In the genomic region with DNA sequence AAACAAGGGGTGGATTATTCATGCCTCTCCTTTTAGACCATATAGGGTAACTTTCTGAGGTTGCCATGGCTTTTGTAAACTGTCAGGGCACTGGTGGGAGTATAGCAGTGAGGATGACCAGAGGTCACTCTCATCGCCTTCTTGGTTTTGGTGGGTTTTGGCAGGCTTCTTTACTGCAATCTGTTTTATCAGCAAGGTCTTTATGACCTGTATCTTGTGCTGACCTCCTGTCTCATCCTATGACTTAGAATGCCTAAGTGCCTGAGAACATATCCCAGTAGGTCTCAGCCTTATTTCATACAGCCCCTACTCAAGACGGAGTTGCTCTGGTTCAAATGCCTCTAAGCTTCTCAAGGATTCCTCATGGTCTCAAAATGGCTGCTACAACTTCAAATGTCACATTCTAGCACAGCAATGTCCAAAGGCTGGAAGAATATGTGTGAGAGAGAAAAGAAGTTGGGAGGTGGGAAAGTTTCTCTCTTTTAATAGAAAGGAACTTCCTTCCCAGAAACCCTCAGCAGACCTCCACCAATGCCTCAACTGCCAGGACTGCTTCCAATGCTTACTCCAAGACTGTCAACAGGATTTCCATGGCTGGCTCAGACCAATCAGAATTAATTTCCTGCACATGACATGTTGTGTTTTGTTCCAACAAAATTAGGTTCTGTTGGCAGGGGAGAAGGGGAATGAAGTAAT, we compare ENCODE assay signal across 1 cellular context.
TF ChIP-seq lines count a peak whose summit lies in the region.

No MANE protein-coding gene starts in this region.

TF ChIP-seq in K562, 482 proteins besides CTCF, POLR2A, EP300 and RAD21 (continued from another document and continues in another):
- TF ChIP-seq, protein P1, sequence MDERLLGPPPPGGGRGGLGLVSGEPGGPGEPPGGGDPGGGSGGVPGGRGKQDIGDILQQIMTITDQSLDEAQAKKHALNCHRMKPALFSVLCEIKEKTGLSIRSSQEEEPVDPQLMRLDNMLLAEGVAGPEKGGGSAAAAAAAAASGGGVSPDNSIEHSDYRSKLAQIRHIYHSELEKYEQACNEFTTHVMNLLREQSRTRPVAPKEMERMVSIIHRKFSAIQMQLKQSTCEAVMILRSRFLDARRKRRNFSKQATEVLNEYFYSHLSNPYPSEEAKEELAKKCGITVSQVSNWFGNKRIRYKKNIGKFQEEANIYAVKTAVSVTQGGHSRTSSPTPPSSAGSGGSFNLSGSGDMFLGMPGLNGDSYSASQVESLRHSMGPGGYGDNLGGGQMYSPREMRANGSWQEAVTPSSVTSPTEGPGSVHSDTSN (CRISPR knock-in tag; IDR thresholded peaks at IDR 0.05; ENCODE audit: low read depth): no peak
- TF ChIP-seq, protein P1 (tag; conservative IDR thresholded peaks at IDR 0.05; ENCODE audit: low read depth): no peak
- peak; percentile 35; the same call in 1 of the 2 replicates for TF ChIP-seq CBFA2T2 (conservative IDR thresholded peaks at IDR 0.05)
- TF ChIP-seq ADNP (tag; IDR thresholded peaks at IDR 0.05): no peak
- TF ChIP-seq ZNF785 (CRISPR knock-in tag; IDR thresholded peaks at IDR 0.05): no peak
- no peak for TF ChIP-seq EWSR1 (IDR thresholded peaks at IDR 0.05; ENCODE audit: borderline replicate concordance, low read depth, partially characterized antibody)
- TF ChIP-seq, protein P2, sequence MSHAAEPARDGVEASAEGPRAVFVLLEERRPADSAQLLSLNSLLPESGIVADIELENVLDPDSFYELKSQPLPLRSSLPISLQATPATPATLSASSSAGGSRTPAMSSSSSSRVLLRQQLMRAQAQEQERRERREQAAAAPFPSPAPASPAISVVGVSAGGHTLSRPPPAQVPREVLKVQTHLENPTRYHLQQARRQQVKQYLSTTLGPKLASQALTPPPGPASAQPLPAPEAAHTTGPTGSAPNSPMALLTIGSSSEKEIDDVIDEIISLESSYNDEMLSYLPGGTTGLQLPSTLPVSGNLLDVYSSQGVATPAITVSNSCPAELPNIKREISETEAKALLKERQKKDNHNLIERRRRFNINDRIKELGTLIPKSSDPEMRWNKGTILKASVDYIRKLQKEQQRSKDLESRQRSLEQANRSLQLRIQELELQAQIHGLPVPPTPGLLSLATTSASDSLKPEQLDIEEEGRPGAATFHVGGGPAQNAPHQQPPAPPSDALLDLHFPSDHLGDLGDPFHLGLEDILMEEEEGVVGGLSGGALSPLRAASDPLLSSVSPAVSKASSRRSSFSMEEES (CRISPR knock-in tag; IDR thresholded peaks at IDR 0.05): no peak
- TF ChIP-seq, protein P3, sequence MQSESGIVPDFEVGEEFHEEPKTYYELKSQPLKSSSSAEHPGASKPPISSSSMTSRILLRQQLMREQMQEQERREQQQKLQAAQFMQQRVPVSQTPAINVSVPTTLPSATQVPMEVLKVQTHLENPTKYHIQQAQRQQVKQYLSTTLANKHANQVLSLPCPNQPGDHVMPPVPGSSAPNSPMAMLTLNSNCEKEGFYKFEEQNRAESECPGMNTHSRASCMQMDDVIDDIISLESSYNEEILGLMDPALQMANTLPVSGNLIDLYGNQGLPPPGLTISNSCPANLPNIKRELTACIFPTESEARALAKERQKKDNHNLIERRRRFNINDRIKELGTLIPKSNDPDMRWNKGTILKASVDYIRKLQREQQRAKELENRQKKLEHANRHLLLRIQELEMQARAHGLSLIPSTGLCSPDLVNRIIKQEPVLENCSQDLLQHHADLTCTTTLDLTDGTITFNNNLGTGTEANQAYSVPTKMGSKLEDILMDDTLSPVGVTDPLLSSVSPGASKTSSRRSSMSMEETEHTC (IDR thresholded peaks at IDR 0.05): 0 out of 2 replicates have a peak, but pooled peaks have one; percentile 17
- no peak for TF ChIP-seq ZNF212 (CRISPR knock-in tag; IDR thresholded peaks at IDR 0.05)
- TF ChIP-seq CREBBP (IDR thresholded peaks at IDR 0.05; ENCODE audit: low read depth, low read length): no peak
- no peak for TF ChIP-seq XRCC3 (IDR thresholded peaks at IDR 0.05)
- TF ChIP-seq RCOR1 (IDR thresholded peaks at IDR 0.05; ENCODE audit: borderline replicate concordance in 1 of 2, low read depth in 2 of 2, low read length in 2 of 2): peak in 1 of 2 experiments; percentile 73; a peak in 2 of 4 replicates
- no peak for TF ChIP-seq MAFG (tag; conservative IDR thresholded peaks at IDR 0.05)
- TF ChIP-seq TAF15 (IDR thresholded peaks at IDR 0.05; ENCODE audit: low read depth, low read length): no peak
- TF ChIP-seq ZNF707 (CRISPR knock-in tag; conservative IDR thresholded peaks at IDR 0.05): no peak
- TF ChIP-seq CC2D1A (IDR thresholded peaks at IDR 0.05): no peak
- TF ChIP-seq, protein P4, sequence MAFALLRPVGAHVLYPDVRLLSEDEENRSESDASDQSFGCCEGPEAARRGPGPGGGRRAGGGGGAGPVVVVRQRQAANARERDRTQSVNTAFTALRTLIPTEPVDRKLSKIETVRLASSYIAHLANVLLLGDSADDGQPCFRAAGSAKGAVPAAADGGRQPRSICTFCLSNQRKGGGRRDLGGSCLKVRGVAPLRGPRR (CRISPR knock-in tag; IDR thresholded peaks at IDR 0.05): 0 out of 2 replicates have a peak, but pooled peaks have one; percentile 22
- no peak for TF ChIP-seq CREB1 (IDR thresholded peaks at IDR 0.05)
- no peak for TF ChIP-seq CREB1 (CRISPR knock-in tag; IDR thresholded peaks at IDR 0.05)
- TF ChIP-seq CAMTA2 (CRISPR knock-in tag; conservative IDR thresholded peaks at IDR 0.05): no peak
- no peak for TF ChIP-seq POLR3G (IDR thresholded peaks at IDR 0.05; ENCODE audit: extremely low read depth, insufficient read length, insufficient replicate concordance)
- TF ChIP-seq, protein P5, sequence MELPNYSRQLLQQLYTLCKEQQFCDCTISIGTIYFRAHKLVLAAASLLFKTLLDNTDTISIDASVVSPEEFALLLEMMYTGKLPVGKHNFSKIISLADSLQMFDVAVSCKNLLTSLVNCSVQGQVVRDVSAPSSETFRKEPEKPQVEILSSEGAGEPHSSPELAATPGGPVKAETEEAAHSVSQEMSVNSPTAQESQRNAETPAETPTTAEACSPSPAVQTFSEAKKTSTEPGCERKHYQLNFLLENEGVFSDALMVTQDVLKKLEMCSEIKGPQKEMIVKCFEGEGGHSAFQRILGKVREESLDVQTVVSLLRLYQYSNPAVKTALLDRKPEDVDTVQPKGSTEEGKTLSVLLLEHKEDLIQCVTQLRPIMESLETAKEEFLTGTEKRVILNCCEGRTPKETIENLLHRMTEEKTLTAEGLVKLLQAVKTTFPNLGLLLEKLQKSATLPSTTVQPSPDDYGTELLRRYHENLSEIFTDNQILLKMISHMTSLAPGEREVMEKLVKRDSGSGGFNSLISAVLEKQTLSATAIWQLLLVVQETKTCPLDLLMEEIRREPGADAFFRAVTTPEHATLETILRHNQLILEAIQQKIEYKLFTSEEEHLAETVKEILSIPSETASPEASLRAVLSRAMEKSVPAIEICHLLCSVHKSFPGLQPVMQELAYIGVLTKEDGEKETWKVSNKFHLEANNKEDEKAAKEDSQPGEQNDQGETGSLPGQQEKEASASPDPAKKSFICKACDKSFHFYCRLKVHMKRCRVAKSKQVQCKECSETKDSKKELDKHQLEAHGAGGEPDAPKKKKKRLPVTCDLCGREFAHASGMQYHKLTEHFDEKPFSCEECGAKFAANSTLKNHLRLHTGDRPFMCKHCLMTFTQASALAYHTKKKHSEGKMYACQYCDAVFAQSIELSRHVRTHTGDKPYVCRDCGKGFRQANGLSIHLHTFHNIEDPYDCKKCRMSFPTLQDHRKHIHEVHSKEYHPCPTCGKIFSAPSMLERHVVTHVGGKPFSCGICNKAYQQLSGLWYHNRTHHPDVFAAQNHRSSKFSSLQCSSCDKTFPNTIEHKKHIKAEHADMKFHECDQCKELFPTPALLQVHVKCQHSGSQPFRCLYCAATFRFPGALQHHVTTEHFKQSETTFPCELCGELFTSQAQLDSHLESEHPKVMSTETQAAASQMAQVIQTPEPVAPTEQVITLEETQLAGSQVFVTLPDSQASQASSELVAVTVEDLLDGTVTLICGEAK (IDR thresholded peaks at IDR 0.05): no peak
- TF ChIP-seq, protein P5 (CRISPR knock-in tag; IDR thresholded peaks at IDR 0.05): no peak
- TF ChIP-seq, protein P6, sequence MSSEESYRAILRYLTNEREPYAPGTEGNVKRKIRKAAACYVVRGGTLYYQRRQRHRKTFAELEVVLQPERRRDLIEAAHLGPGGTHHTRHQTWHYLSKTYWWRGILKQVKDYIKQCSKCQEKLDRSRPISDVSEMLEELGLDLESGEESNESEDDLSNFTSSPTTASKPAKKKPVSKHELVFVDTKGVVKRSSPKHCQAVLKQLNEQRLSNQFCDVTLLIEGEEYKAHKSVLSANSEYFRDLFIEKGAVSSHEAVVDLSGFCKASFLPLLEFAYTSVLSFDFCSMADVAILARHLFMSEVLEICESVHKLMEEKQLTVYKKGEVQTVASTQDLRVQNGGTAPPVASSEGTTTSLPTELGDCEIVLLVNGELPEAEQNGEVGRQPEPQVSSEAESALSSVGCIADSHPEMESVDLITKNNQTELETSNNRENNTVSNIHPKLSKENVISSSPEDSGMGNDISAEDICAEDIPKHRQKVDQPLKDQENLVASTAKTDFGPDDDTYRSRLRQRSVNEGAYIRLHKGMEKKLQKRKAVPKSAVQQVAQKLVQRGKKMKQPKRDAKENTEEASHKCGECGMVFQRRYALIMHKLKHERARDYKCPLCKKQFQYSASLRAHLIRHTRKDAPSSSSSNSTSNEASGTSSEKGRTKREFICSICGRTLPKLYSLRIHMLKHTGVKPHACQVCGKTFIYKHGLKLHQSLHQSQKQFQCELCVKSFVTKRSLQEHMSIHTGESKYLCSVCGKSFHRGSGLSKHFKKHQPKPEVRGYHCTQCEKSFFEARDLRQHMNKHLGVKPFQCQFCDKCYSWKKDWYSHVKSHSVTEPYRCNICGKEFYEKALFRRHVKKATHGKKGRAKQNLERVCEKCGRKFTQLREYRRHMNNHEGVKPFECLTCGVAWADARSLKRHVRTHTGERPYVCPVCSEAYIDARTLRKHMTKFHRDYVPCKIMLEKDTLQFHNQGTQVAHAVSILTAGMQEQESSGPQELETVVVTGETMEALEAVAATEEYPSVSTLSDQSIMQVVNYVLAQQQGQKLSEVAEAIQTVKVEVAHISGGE (CRISPR knock-in tag; IDR thresholded peaks at IDR 0.05): no peak; a peak in 1 of 6 replicates
- no peak for TF ChIP-seq ZKSCAN1 (IDR thresholded peaks at IDR 0.05; ENCODE audit: low read depth, low read length)
- no peak for TF ChIP-seq ZNF324 (CRISPR knock-in tag; IDR thresholded peaks at IDR 0.05)
- no peak for TF ChIP-seq CHD1 (IDR thresholded peaks at IDR 0.05; ENCODE audit: low read length)
- TF ChIP-seq GATAD2A (IDR thresholded peaks at IDR 0.05): 0 out of 2 replicates have a peak, but pooled peaks have one; percentile 61
- TF ChIP-seq STAT5A (IDR thresholded peaks at IDR 0.05; ENCODE audit: borderline replicate concordance, low read length): no peak
- peak; percentile 21; the same call in 1 of the 2 replicates for TF ChIP-seq TEAD4 (IDR thresholded peaks at IDR 0.05; ENCODE audit: low read length)
- no peak for TF ChIP-seq TEAD4 (CRISPR knock-in tag; IDR thresholded peaks at IDR 0.05; ENCODE audit: borderline replicate concordance)
- TF ChIP-seq CBFB (CRISPR knock-in tag; IDR thresholded peaks at IDR 0.05): no peak
- TF ChIP-seq PRMT5 (CRISPR knock-in tag; IDR thresholded peaks at IDR 0.05): no peak
- TF ChIP-seq NEUROD1 (IDR thresholded peaks at IDR 0.05; ENCODE audit: borderline replicate concordance, low read depth, low read length, partially characterized antibody): no peak
- TF ChIP-seq ZNF134 (CRISPR knock-in tag; conservative IDR thresholded peaks at IDR 0.05): no peak
- no peak for TF ChIP-seq SMARCC2 (IDR thresholded peaks at IDR 0.05; ENCODE audit: low read depth)
- TF ChIP-seq, protein P7, sequence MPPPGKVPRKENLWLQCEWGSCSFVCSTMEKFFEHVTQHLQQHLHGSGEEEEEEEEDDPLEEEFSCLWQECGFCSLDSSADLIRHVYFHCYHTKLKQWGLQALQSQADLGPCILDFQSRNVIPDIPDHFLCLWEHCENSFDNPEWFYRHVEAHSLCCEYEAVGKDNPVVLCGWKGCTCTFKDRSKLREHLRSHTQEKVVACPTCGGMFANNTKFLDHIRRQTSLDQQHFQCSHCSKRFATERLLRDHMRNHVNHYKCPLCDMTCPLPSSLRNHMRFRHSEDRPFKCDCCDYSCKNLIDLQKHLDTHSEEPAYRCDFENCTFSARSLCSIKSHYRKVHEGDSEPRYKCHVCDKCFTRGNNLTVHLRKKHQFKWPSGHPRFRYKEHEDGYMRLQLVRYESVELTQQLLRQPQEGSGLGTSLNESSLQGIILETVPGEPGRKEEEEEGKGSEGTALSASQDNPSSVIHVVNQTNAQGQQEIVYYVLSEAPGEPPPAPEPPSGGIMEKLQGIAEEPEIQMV (tag; conservative IDR thresholded peaks at IDR 0.05; ENCODE audit: low read depth): no peak; the same call in none of the 2 replicates
- no peak for TF ChIP-seq PRPF4 (IDR thresholded peaks at IDR 0.05; ENCODE audit: insufficient read depth, low read depth, low read length, poor library complexity, severe bottlenecking)
- no peak for TF ChIP-seq BRCA1 (IDR thresholded peaks at IDR 0.05)
- no peak for TF ChIP-seq BRCA1 (CRISPR knock-in tag; IDR thresholded peaks at IDR 0.05)
- no peak for TF ChIP-seq TRIM28 (IDR thresholded peaks at IDR 0.05)
